ENCODE assay signal across 9 cellular contexts in genomic region chr6:32087574-32088486, GRCh38. TPM values are rescaled to one million over a fixed set of nuclear protein-coding genes. Genes with fewer than 3 reads are reported as not detected.
DNase-seq lines count a peak whose midpoint lies in the region; ATAC-seq and TF ChIP-seq lines count a peak whose summit lies in the region.
"Had no signal": no experiment of that assay in that cellular context is flagged by ENCODE, and none has a peak within 500 bp of the region (broad histone marks: within the 10 kb centered on the region; RNA-seq: fewer than 3 reads in every experiment).

No MANE protein-coding gene starts in this region.

- peaks cover 10% of the 10 kb centered on the region for H3K27me3 ChIP-seq in effector memory CD4-positive, alpha-beta T cell (replicated peaks; ENCODE audit: control insufficient read depth, insufficient read depth, low read length, poor library complexity, severe bottlenecking)

- H3K4me3 Mint-ChIP-seq in activated CD8-positive, alpha-beta T cell treated with anti-CD3 and anti-CD28 coated beads for 36 hours, result no peak overlapping the region
- no peak overlapping the region for H3K4me3 Mint-ChIP-seq in stimulated activated effector memory CD8-positive, alpha-beta T cell treated with anti-CD3 and anti-CD28 coated beads, Interleukin-12 subunit alpha, Interleukin-12 subunit beta, amount 100 ng/mL, for 72 hours

- H3K27ac ChIP-seq in effector memory CD4-positive, alpha-beta T cell (ENCODE audit: insufficient read depth, low read length, poor library complexity, severe bottlenecking), result no peak overlapping the region
- H3K27ac ChIP-seq in mesodermal cell (ENCODE audit: low read depth, low read length, severe bottlenecking), result no peak overlapping the region

- H3K27me3 Mint-ChIP-seq in activated CD8-positive, alpha-beta T cell treated with anti-CD3 and anti-CD28 coated beads for 36 hours, result peaks cover 30% of the 10 kb centered on the region

- no peaks in the 10 kb centered on the region for H3K36me3 ChIP-seq in effector memory CD4-positive, alpha-beta T cell (ENCODE audit: control insufficient read depth, insufficient read depth, low read length)
- no peaks in the 10 kb centered on the region for H3K36me3 ChIP-seq in mesodermal cell (ENCODE audit: control insufficient read depth, insufficient read depth, low read length)

- H3K27ac Mint-ChIP-seq in activated CD8-positive, alpha-beta T cell treated with anti-CD3 and anti-CD28 coated beads for 36 hours, result no peak overlapping the region
- H3K27ac Mint-ChIP-seq in stimulated activated effector memory CD8-positive, alpha-beta T cell treated with anti-CD3 and anti-CD28 coated beads, Interleukin-12 subunit alpha, Interleukin-12 subunit beta, amount 100 ng/mL, for 72 hours, result no peak overlapping the region

- no peaks in the 10 kb centered on the region for H3K9me3 ChIP-seq in effector memory CD4-positive, alpha-beta T cell (ENCODE audit: control insufficient read depth, low read length)
- H3K9me3 ChIP-seq in mesodermal cell (ENCODE audit: control insufficient read depth, low read length), result no peaks in the 10 kb centered on the region

- DNase-seq in ELF-1 (ENCODE audit: low read depth, low spot score) (peak; percentile 85), NCI-H460 (ENCODE audit: extremely low read depth, low read depth) (peak; percentile 68), NCI-H1417 treated with DMSO at 0.1 percent for 48 hours (lab: John Stamatoyannopoulos, UW) (no peak)
- DNase-seq in activated CD8-positive, alpha-beta T cell treated with anti-CD3 and anti-CD28 coated beads for 36 hours, result peak; percentile 88
- peak; percentile 32 to 43 (median 32) for DNase-seq in effector memory CD4-positive, alpha-beta T cell
- peak; percentile 57 to 79 for DNase-seq in stimulated activated effector memory CD8-positive, alpha-beta T cell treated with anti-CD3 and anti-CD28 coated beads, Interleukin-12 subunit alpha, Interleukin-12 subunit beta, amount 100 ng/mL, for 72 hours (ENCODE audit: low spot score in 2 of 2)

- intact Hi-C loops in activated CD8-positive, alpha-beta T cell treated with anti-CD3 and anti-CD28 coated beads for 36 hours (cut with micrococcal nuclease), result no loop called here

- peaks cover 11% of the 10 kb centered on the region for H3K4me1 Mint-ChIP-seq in activated CD8-positive, alpha-beta T cell treated with anti-CD3 and anti-CD28 coated beads for 36 hours (ENCODE audit: low read depth)
- H3K4me1 Mint-ChIP-seq in stimulated activated effector memory CD8-positive, alpha-beta T cell treated with anti-CD3 and anti-CD28 coated beads, Interleukin-12 subunit alpha, Interleukin-12 subunit beta, amount 100 ng/mL, for 72 hours, result peaks cover 22% of the 10 kb centered on the region

- no peaks in the 10 kb centered on the region for H3K9me3 Mint-ChIP-seq in activated CD8-positive, alpha-beta T cell treated with anti-CD3 and anti-CD28 coated beads for 36 hours
- no peaks in the 10 kb centered on the region for H3K9me3 Mint-ChIP-seq in stimulated activated effector memory CD8-positive, alpha-beta T cell treated with anti-CD3 and anti-CD28 coated beads, Interleukin-12 subunit alpha, Interleukin-12 subunit beta, amount 100 ng/mL, for 72 hours

- peak; percentile 91 for ATAC-seq in activated CD8-positive, alpha-beta T cell treated with anti-CD3 and anti-CD28 coated beads for 36 hours
- peak; percentile 84 for ATAC-seq in stimulated activated effector memory CD8-positive, alpha-beta T cell treated with anti-CD3 and anti-CD28 coated beads, Interleukin-12 subunit alpha, Interleukin-12 subunit beta, amount 100 ng/mL, for 72 hours
- no peak for ATAC-seq in HG03439 (IDR thresholded peaks at IDR 0.05; ENCODE audit: unreplicated experiment)

- H3K36me3 Mint-ChIP-seq in activated CD8-positive, alpha-beta T cell treated with anti-CD3 and anti-CD28 coated beads for 36 hours (ENCODE audit: low read depth), result no peaks in the 10 kb centered on the region
- H3K36me3 Mint-ChIP-seq in stimulated activated effector memory CD8-positive, alpha-beta T cell treated with anti-CD3 and anti-CD28 coated beads, Interleukin-12 subunit alpha, Interleukin-12 subunit beta, amount 100 ng/mL, for 72 hours, result no peaks in the 10 kb centered on the region

- no peak overlapping the region for H3K4me3 ChIP-seq in effector memory CD4-positive, alpha-beta T cell (ENCODE audit: insufficient read depth, low read depth, low read length, poor library complexity, severe bottlenecking)
- H3K4me3 ChIP-seq in mesodermal cell (ENCODE audit: extremely low read depth, insufficient read depth, low read length, poor library complexity, severe bottlenecking), result peak overlapping the region; percentile 8

- TF ChIP-seq CTCF in activated CD8-positive, alpha-beta T cell treated with anti-CD3 and anti-CD28 coated beads for 36 hours (IDR thresholded peaks at IDR 0.05), result peak; percentile 68

- CTCF ChIA-PET in activated CD8-positive, alpha-beta T cell treated with anti-CD3 and anti-CD28 coated beads for 36 hours (lab: Charles Lee), result interaction anchor here (1.0 to 1.5 kb wide), 4 partner anchors 16 to 167 kb away, joined by 3 to 4 read pairs (median 3); no protein-coding TSS in a partner anchor

- POLR2A ChIA-PET in activated CD8-positive, alpha-beta T cell treated with anti-CD3 and anti-CD28 coated beads for 36 hours (lab: Charles Lee), result interaction anchor here (0.7 kb wide), 1 partner anchor 523 kb away, joined by 3 read pairs; no protein-coding TSS in a partner anchor

- 8 to 52% methylated on average over 5 to 33 of the region's 50 CpGs for WGBS in mesodermal cell (ENCODE audit: insufficient coverage in 2 of 2), 2 experiments

- peaks cover 3% of the 10 kb centered on the region for H3K4me1 ChIP-seq in effector memory CD4-positive, alpha-beta T cell (ENCODE audit: control insufficient read depth, insufficient read depth, low read length, poor library complexity, severe bottlenecking)
- H3K4me1 ChIP-seq in mesodermal cell (ENCODE audit: control insufficient read depth, insufficient read depth, low read length, poor library complexity, severe bottlenecking), result peaks cover 5% of the 10 kb centered on the region

RNA-seq across cellular contexts. Expression of gene TNXB, which starts 21.3 kb away (rescaled TPM):
- total RNA-seq in NCI-H460 (2014; rRNA removed; shearing (Covaris generic)), result 22.2 and 24.6 TPM in 2 replicates
- 24.1 and 26.5 TPM in 2 replicates for polyA plus RNA-seq in NCI-H460 (2014; cell fraction: nucleus; rRNA removed)
- total RNA-seq in activated CD8-positive, alpha-beta T cell treated with anti-CD3 and anti-CD28 coated beads for 36 hours, result 1 to 10 TPM; 1.8 to 3.7 TPM
- polyA plus RNA-seq in mesodermal cell (2013, experiment 1 of 2), result 6.4 TPM
- 3.8 TPM for polyA plus RNA-seq in mesodermal cell (2013, experiment 2 of 2)

RNA-seq across cellular contexts. Expression of gene ATF6B, which starts 40.2 kb away (rescaled TPM):
- 20.7 and 26.2 TPM in 2 replicates for total RNA-seq in NCI-H460 (2014; rRNA removed; shearing (Covaris generic))
- 68.3 and 79.3 TPM in 2 replicates for polyA plus RNA-seq in NCI-H460 (2014; cell fraction: nucleus; rRNA removed)
- 10 to 100 TPM; 54.1 to 55.2 TPM for total RNA-seq in activated CD8-positive, alpha-beta T cell treated with anti-CD3 and anti-CD28 coated beads for 36 hours
- polyA plus RNA-seq in mesodermal cell (2013, experiment 1 of 2), result 41.8 TPM
- 39.0 TPM for polyA plus RNA-seq in mesodermal cell (2013, experiment 2 of 2)

RNA-seq across cellular contexts. Expression of gene FKBPL, which starts 42.3 kb away (rescaled TPM):
- total RNA-seq in NCI-H460 (2014; rRNA removed; shearing (Covaris generic)), result 4.9 and 5.7 TPM in 2 replicates
- 2.8 and 6.7 TPM in 2 replicates for polyA plus RNA-seq in NCI-H460 (2014; cell fraction: nucleus; rRNA removed)
- total RNA-seq in activated CD8-positive, alpha-beta T cell treated with anti-CD3 and anti-CD28 coated beads for 36 hours, result 1 to 10 TPM; 5.3 to 5.8 TPM
- polyA plus RNA-seq in mesodermal cell (2013, experiment 1 of 2), result 8.8 TPM
- 6.4 TPM for polyA plus RNA-seq in mesodermal cell (2013, experiment 2 of 2)

RNA-seq across cellular contexts. Expression of gene CYP21A2, which starts 49.6 kb away (rescaled TPM):
- total RNA-seq in NCI-H460 (2014; rRNA removed; shearing (Covaris generic)), result not detected in 2 replicates
- 0.40 TPM in 1 of 2 replicates, not detected in the other for polyA plus RNA-seq in NCI-H460 (2014; cell fraction: nucleus; rRNA removed)
- total RNA-seq in activated CD8-positive, alpha-beta T cell treated with anti-CD3 and anti-CD28 coated beads for 36 hours, result under 1 TPM; 0.16 to 0.27 TPM
- polyA plus RNA-seq in mesodermal cell (2013, experiment 1 of 2), result 0.26 TPM
- polyA plus RNA-seq in mesodermal cell (2013, experiment 2 of 2), result not detected
- total RNA-seq: LHCN-M2 had no signal
